ENCODE assay signal across 14 cellular contexts in genomic region chr2:212266310-212266709, GRCh38.
DNase-seq lines count a peak whose midpoint lies in the region; ATAC-seq and TF ChIP-seq lines count a peak whose summit lies in the region.
"Had no signal": no experiment of that assay in that cellular context is flagged by ENCODE, and none has a peak within 500 bp of the region (broad histone marks: within the 10 kb centered on the region; RNA-seq: fewer than 3 reads in every experiment).

No MANE protein-coding gene starts in this region.

- no peak for TF ChIP-seq RAD21 in SK-N-SH (IDR thresholded peaks at IDR 0.05; ENCODE audit: low read length)

- CTCF ChIA-PET in SK-N-SH (lab: Yijun Ruan, JAX) = no interaction called here

- TF ChIP-seq EP300 in SK-N-SH (IDR thresholded peaks at IDR 0.05; ENCODE audit: borderline replicate concordance in 1 of 2, low read depth in 1 of 2, low read length in 1 of 2) = no peak

- ATAC-seq in GM21717 (IDR thresholded peaks at IDR 0.05; ENCODE audit: unreplicated experiment) = no peak
- ATAC-seq: A549, HCT116 had no signal

- H3K9me3 ChIP-seq in MM.1S (replicated peaks; ENCODE audit: insufficient read depth, low read length) (no peaks in the 10 kb centered on the region), SK-N-SH (no peaks in the 10 kb centered on the region)
- H3K9me3 ChIP-seq: A549, Caco-2 had no signal

- H3K9ac ChIP-seq in MM.1S (ENCODE audit: low read length) = no peak overlapping the region
- H3K9ac ChIP-seq in SK-N-SH = no peak overlapping the region

- H3K4me1 Mint-ChIP-seq in nephron = no peaks in the 10 kb centered on the region
- H3K4me1 Mint-ChIP-seq: CD8-positive, alpha-beta memory T cell had no signal

- POLR2A ChIA-PET in SK-N-SH (lab: Yijun Ruan, JAX) = no interaction called here

- TF ChIP-seq CTCF in MM.1S (IDR thresholded peaks at IDR 0.05; ENCODE audit: low read length) = no peak
- TF ChIP-seq CTCF in SK-N-SH (IDR thresholded peaks at IDR 0.05) = no peak
- TF ChIP-seq CTCF in nephron (IDR thresholded peaks at IDR 0.05; ENCODE audit: unreplicated experiment in 3 of 3) = no peak

- WGBS in SK-N-SH (ENCODE audit: low lambda C conversion rate) = 67% methylated on average over 1 of the region's 1 CpG

- H3K4me3 ChIP-seq in MM.1S (ENCODE audit: low read length) = no peak overlapping the region
- H3K4me3 ChIP-seq in SK-N-SH (ENCODE audit: low read depth in 2 of 2, low read length in 1 of 2) = no peak overlapping the region
- H3K4me3 ChIP-seq: A549 had no signal

- H3K79me2 ChIP-seq in MM.1S (ENCODE audit: low read length) (no peaks in the 10 kb centered on the region), SK-N-SH (ENCODE audit: insufficient read depth) (no peaks in the 10 kb centered on the region)

- DNase-seq in MM.1S (peak; percentile 36), SK-N-SH (no peak), NCI-H2029 treated with DMSO at 0.1 percent for 48 hours (lab: John Stamatoyannopoulos, UW) (no peak), HK-2 (ENCODE audit: unreplicated experiment) (no peak), NCI-H524 treated with DMSO at 0.1 percent for 48 hours (lab: John Stamatoyannopoulos, UW) (no peak)
- DNase-seq: Caco-2; CD8-positive, alpha-beta memory T cell; DND-41; GDM1; IMR-90 had no signal

- H3K36me3 Mint-ChIP-seq in nephron (ENCODE audit: low read depth) = no peaks in the 10 kb centered on the region
- H3K36me3 Mint-ChIP-seq: CD8-positive, alpha-beta memory T cell had no signal

- no peaks in the 10 kb centered on the region for H3K9me3 Mint-ChIP-seq in nephron

- H3F3A ChIP-seq in MM.1S (ENCODE audit: insufficient read depth, low read length) (no peaks in the 10 kb centered on the region), SK-N-SH (replicated peaks; ENCODE audit: insufficient read depth) (no peaks in the 10 kb centered on the region)

- no peaks in the 10 kb centered on the region for H3K9me2 ChIP-seq in MM.1S (replicated peaks; ENCODE audit: insufficient read depth, low read length)
- H3K9me2 ChIP-seq in SK-N-SH = no peaks in the 10 kb centered on the region

- no peak overlapping the region for H2AFZ ChIP-seq in MM.1S (ENCODE audit: low read length)
- H2AFZ ChIP-seq in SK-N-SH (ENCODE audit: low read depth) = 0 out of 2 replicates have a peak overlapping the region, but pooled peaks have one; percentile 11

- no peaks in the 10 kb centered on the region for H3K27me3 Mint-ChIP-seq in nephron (ENCODE audit: low read depth)
- H3K27me3 Mint-ChIP-seq: CD8-positive, alpha-beta memory T cell had no signal

- peak overlapping the region; percentile 5; the same call in 1 of the 2 replicates for H3K4me2 ChIP-seq in MM.1S (ENCODE audit: low read depth, low read length)
- H3K4me2 ChIP-seq in SK-N-SH = no peak overlapping the region
- H3K4me2 ChIP-seq: A549 had no signal

- H3K27ac ChIP-seq in MM.1S (ENCODE audit: low read length) = no peak overlapping the region
- no peak overlapping the region for H3K27ac ChIP-seq in SK-N-SH (ENCODE audit: low read depth in 2 of 2, low read length in 1 of 2)
- H3K27ac ChIP-seq: A549 had no signal

- H3K27me3 ChIP-seq in MM.1S (replicated peaks; ENCODE audit: insufficient read depth, low read length) (no peaks in the 10 kb centered on the region), SK-N-SH (ENCODE audit: insufficient read depth) (no peaks in the 10 kb centered on the region)

- H3K27ac Mint-ChIP-seq in nephron = peak overlapping the region in 2 of 3 experiments; percentile 90 to 91
- H3K27ac Mint-ChIP-seq: CD8-positive, alpha-beta memory T cell had no signal

- H4K20me1 ChIP-seq in MM.1S (ENCODE audit: insufficient read depth, low read length) (no peaks in the 10 kb centered on the region), SK-N-SH (ENCODE audit: insufficient read depth) (no peaks in the 10 kb centered on the region)

- H3K4me1 ChIP-seq in MM.1S (ENCODE audit: low read length) (no peaks in the 10 kb centered on the region), SK-N-SH (ENCODE audit: control insufficient read depth in 1 of 2, insufficient read depth in 2 of 2, low read depth in 1 of 2, low read length in 1 of 2) (peaks cover 0 to 2% of the 10 kb centered on the region in 2 experiments; a peak in 1 of 4 replicates)
- H3K4me1 ChIP-seq: A549, Caco-2 had no signal

- no peak overlapping the region for H3K4me3 Mint-ChIP-seq in nephron
- H3K4me3 Mint-ChIP-seq: CD8-positive, alpha-beta memory T cell had no signal

- H3K36me3 ChIP-seq in MM.1S (replicated peaks; ENCODE audit: insufficient read depth, low read length) (no peaks in the 10 kb centered on the region), SK-N-SH (replicated peaks in 1 of 2; ENCODE audit: control insufficient read depth in 1 of 2, insufficient read depth in 2 of 2, low read length in 1 of 2) (no peaks in the 10 kb centered on the region)

TF ChIP-seq in SK-N-SH, 30 proteins besides CTCF, POLR2A, EP300 and RAD21:
- TF ChIP-seq NFIC (IDR thresholded peaks at IDR 0.05; ENCODE audit: borderline replicate concordance) (no peak), REST (IDR thresholded peaks at IDR 0.05; ENCODE audit: low read depth, low read length) (no peak), GATA2 (CRISPR knock-in tag; IDR thresholded peaks at IDR 0.05) (no peak), TAF1 (IDR thresholded peaks at IDR 0.05; ENCODE audit: borderline replicate concordance, low read depth, low read length) (no peak), TEAD4 (IDR thresholded peaks at IDR 0.05; ENCODE audit: borderline replicate concordance, insufficient read depth) (no peak), MAX (IDR thresholded peaks at IDR 0.05; ENCODE audit: low read depth) (no peak), TCF12 (IDR thresholded peaks at IDR 0.05) (no peak), PBX3 (IDR thresholded peaks at IDR 0.05) (no peak), RCOR1 (IDR thresholded peaks at IDR 0.05; ENCODE audit: low read length) (no peak), FOXJ3 (CRISPR knock-in tag; IDR thresholded peaks at IDR 0.05) (no peak), SMC3 (IDR thresholded peaks at IDR 0.05; ENCODE audit: low read depth, low read length) (no peak), RXRA (IDR thresholded peaks at IDR 0.05; ENCODE audit: borderline replicate concordance, low read depth) (no peak), EZH2phosphoT487 (IDR thresholded peaks at IDR 0.05; ENCODE audit: borderline replicate concordance, low read depth) (no peak), JUND (IDR thresholded peaks at IDR 0.05) (no peak), MEF2A (IDR thresholded peaks at IDR 0.05; ENCODE audit: borderline replicate concordance, low read depth) (no peak)
